ENCODE assay signal across 12 cellular contexts in the genomic region with DNA sequence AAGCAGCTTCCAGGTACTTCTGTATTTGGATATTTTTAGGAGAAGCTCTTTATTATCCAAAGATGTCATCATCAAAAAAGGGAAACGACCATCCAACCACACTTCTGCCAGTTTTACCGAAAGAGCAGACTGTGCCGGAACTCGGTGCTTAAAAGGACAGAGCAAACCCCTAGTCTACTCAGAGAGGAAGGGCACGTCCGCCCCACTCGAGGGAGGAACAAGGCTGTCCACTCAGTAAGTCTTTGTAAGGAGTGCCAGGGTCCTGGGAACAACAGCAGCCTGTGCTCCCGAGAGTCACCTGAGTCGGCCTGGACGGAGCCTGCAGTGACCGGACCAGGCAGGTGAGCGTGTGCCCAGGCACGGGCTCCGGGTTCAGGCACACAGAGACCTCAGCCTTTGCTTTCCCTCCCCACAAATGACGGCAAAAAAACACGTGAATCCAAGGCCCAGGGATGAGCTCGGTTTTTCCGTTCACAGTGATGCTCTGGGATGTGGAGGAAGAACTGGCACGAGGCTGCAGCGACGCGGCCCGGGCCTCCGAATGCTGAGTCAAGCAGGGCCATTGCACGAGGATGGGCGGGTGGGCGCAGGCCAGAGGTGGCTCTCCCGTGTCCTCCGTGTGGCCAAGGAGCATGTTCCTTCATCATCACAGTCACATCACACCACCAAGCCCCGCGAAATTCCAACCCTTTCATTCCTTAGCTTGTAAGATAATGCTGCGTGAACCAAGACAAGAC. TPM values are rescaled to one million over a fixed set of nuclear protein-coding genes. Genes with fewer than 3 reads are reported as not detected.
DNase-seq lines count a peak whose midpoint lies in the region; ATAC-seq, FAIRE-seq and TF ChIP-seq lines count a peak whose summit lies in the region.
"Had no signal": no experiment of that assay in that cellular context is flagged by ENCODE, and none has a peak within 500 bp of the region (broad histone marks: within the 10 kb centered on the region; RNA-seq: fewer than 3 reads in every experiment).

No MANE protein-coding gene starts in this region.

- in situ Hi-C loops in HepG2 (cut with HindIII; ENCODE audit: extremely low pct_ligation_motif_present, low pct_unique_long_range_greater_than_20kb): loop anchor here (5.0 kb wide), 1 partner anchor 167 kb away; no protein-coding TSS in a partner anchor

- H3K79me2 ChIP-seq in KMS-11 (ENCODE audit: insufficient read depth, low read depth): no peaks in the 10 kb centered on the region
- H3K79me2 ChIP-seq in HepG2 (ENCODE audit: insufficient read depth, low read length): no peaks in the 10 kb centered on the region
- no peaks in the 10 kb centered on the region for H3K79me2 ChIP-seq in SK-N-SH (ENCODE audit: insufficient read depth)

- intact Hi-C loops in activated B cell treated with CpG ODN at 0.5 μM for 24 hours (cut with micrococcal nuclease) (loop anchor here (1.0 to 10.0 kb wide), 4 partner anchors 17 to 300 kb away; partner anchors contain the start of genes DIDO1 and SLCO4A1), HepG2 (cut with micrococcal nuclease; ENCODE audit: unreplicated experiment) (loop anchor here (1.0 to 5.0 kb wide), 3 partner anchors 15 to 182 kb away; no protein-coding TSS in a partner anchor)

- TF ChIP-seq RAD21 in HepG2 (CRISPR knock-in tag; IDR thresholded peaks at IDR 0.05) (no peak), SK-N-SH (IDR thresholded peaks at IDR 0.05; ENCODE audit: low read length) (no peak)

- H3K9ac ChIP-seq in KMS-11 (no peak overlapping the region), HepG2 (ENCODE audit: insufficient read depth, low read depth, low read length) (peak overlapping the region; percentile 53), subcutaneous abdominal adipose tissue (ENCODE audit: low read length in 5 of 5) (peak overlapping the region in 1 of 5 donors; percentile 33), SK-N-SH (no peak overlapping the region)

- H2AFZ ChIP-seq in KMS-11 (ENCODE audit: low read depth) (peak overlapping the region; percentile 84), HepG2 (ENCODE audit: low read length) (no peak overlapping the region), SK-N-SH (ENCODE audit: low read depth) (no peak overlapping the region)

- POLR2A ChIA-PET in activated B cell treated with CpG ODN at 0.5 μM for 24 hours (lab: Charles Lee): interaction anchor here (0.6 to 11.0 kb wide), 6 partner anchors 12 to 1440 kb away, joined by 5 to 147 read pairs (median 38); partner anchors contain the start of genes MRGBP and SLCO4A1
- POLR2A ChIA-PET in HepG2 (lab: Yijun Ruan, JAX): interaction anchor here (1.4 to 3.0 kb wide), 11 partner anchors 11 to 238 kb away, joined by 3 to 37 read pairs (median 16); partner anchors contain the start of genes MRGBP, RPS21 and SLCO4A1
- POLR2A ChIA-PET in SK-N-SH (lab: Yijun Ruan, JAX): no interaction called here

- H3K36me3 ChIP-seq in KMS-11 (ENCODE audit: insufficient read depth) (no peaks in the 10 kb centered on the region), HepG2 (replicated peaks in 1 of 2; ENCODE audit: control insufficient read depth in 1 of 2, insufficient read depth in 2 of 2, low read length in 2 of 2) (no peaks in the 10 kb centered on the region), subcutaneous abdominal adipose tissue (ENCODE audit: control insufficient read depth in 5 of 5, insufficient read depth in 5 of 5, low read length in 5 of 5) (no peaks in the 10 kb centered on the region), SK-N-SH (replicated peaks in 1 of 2; ENCODE audit: control insufficient read depth in 1 of 2, insufficient read depth in 2 of 2, low read length in 1 of 2) (no peaks in the 10 kb centered on the region)

- H3K27ac ChIP-seq in KMS-11: no peak overlapping the region
- H3K27ac ChIP-seq in HepG2 (ENCODE audit: extremely low read length, insufficient read depth, low read length): peak overlapping the region; percentile 95
- peak overlapping the region; percentile 87 for H3K27ac ChIP-seq in subcutaneous abdominal adipose tissue (ENCODE audit: low read depth, low read length)
- no peak overlapping the region; a peak in 1 of 4 replicates for H3K27ac ChIP-seq in SK-N-SH (ENCODE audit: low read depth in 2 of 2, low read length in 1 of 2)

- FAIRE-seq in HepG2 (lab: Jason Lieb, UNC) (no peak), D721Med (lab: Jason Lieb, UNC) (no peak)
- FAIRE-seq: endometrium had no signal

- H3K9me3 ChIP-seq in HepG2 (ENCODE audit: low read length) (no peaks in the 10 kb centered on the region), subcutaneous abdominal adipose tissue (ENCODE audit: control insufficient read depth in 5 of 5, low read length in 5 of 5) (no peaks in the 10 kb centered on the region), SK-N-SH (no peaks in the 10 kb centered on the region)

- no peak overlapping the region for H3K4me3 ChIP-seq in KMS-11 (IDR thresholded peaks at IDR 0.05; ENCODE audit: insufficient read depth, low read depth, low read length)
- H3K4me3 ChIP-seq in HepG2 (replicated peaks in 1 of 3; ENCODE audit: insufficient read depth in 1 of 3, low read depth in 2 of 3, low read length in 3 of 3): peak overlapping the region in 1 of 3 experiments; percentile 65; a peak in 1 of 6 replicates
- H3K4me3 ChIP-seq in subcutaneous abdominal adipose tissue (ENCODE audit: low read depth in 1 of 5, low read length in 5 of 5): no peak overlapping the region
- no peak overlapping the region for H3K4me3 ChIP-seq in SK-N-SH (ENCODE audit: low read depth in 2 of 2, low read length in 1 of 2)

- H3K36me3 Mint-ChIP-seq in activated B cell treated with CpG ODN at 0.5 μM for 24 hours (ENCODE audit: low read depth): no peaks in the 10 kb centered on the region
- no peaks in the 10 kb centered on the region for H3K36me3 Mint-ChIP-seq in chondrocyte (ENCODE audit: low read depth)

- no peak for TF ChIP-seq EP300 in HepG2 (IDR thresholded peaks at IDR 0.05; ENCODE audit: low read depth in 2 of 2, low read length in 2 of 2)
- TF ChIP-seq EP300 in HepG2 (CRISPR knock-in tag; IDR thresholded peaks at IDR 0.05; ENCODE audit: borderline replicate concordance): no peak
- no peak for TF ChIP-seq EP300 in SK-N-SH (IDR thresholded peaks at IDR 0.05; ENCODE audit: borderline replicate concordance in 1 of 2, low read depth in 1 of 2, low read length in 1 of 2)

- no peaks in the 10 kb centered on the region for H3F3A ChIP-seq in SK-N-SH (replicated peaks; ENCODE audit: insufficient read depth)

- ATAC-seq in activated B cell treated with CpG ODN at 0.5 μM for 24 hours (ENCODE audit: low read depth) (no peak), HepG2 (no peak)

- no peaks in the 10 kb centered on the region for H3K9me2 ChIP-seq in SK-N-SH

- no peak for DNase-seq in activated B cell treated with CpG ODN at 0.5 μM for 24 hours
- DNase-seq in HepG2 (ENCODE audit: low spot score): no peak
- no peak for DNase-seq in hippocampal formation (lab: John Stamatoyannopoulos, UW)
- no peak for DNase-seq in D721Med (ENCODE audit: insufficient read length, low spot score)
- DNase-seq in SK-N-SH: no peak
- DNase-seq in chondrocyte (ENCODE audit: low spot score): no peak
- DNase-seq: stimulated activated CD4-positive, alpha-beta T cell treated with anti-CD3 and anti-CD28 coated beads, Interleukin-2, amount 100 ng/mL, for 24 hours; SW 1271 had no signal

- WGBS in HepG2 (ENCODE audit: low lambda C conversion rate): 73% methylated on average over 32 of the region's 32 CpGs
- 87% methylated on average over 17 of the region's 32 CpGs for WGBS in SK-N-SH (ENCODE audit: low lambda C conversion rate)

- no peak for TF ChIP-seq POLR2A in HepG2 (IDR thresholded peaks at IDR 0.05; ENCODE audit: insufficient read depth in 1 of 2, low read depth in 2 of 2, low read length in 2 of 2)

- peak overlapping the region; percentile 81; the same call in 1 of the 2 replicates for H3K4me2 ChIP-seq in KMS-11
- H3K4me2 ChIP-seq in HepG2 (ENCODE audit: low read depth, low read length): peak overlapping the region; percentile 90
- no peak overlapping the region for H3K4me2 ChIP-seq in SK-N-SH

- H3K27me3 Mint-ChIP-seq in activated B cell treated with CpG ODN at 0.5 μM for 24 hours (no peaks in the 10 kb centered on the region), chondrocyte (ENCODE audit: low read depth) (peaks cover 2% of the 10 kb centered on the region)

- no peak for TF ChIP-seq CTCF in KMS-11 (conservative IDR thresholded peaks at IDR 0.05; ENCODE audit: low read depth, low read length)
- TF ChIP-seq CTCF in activated B cell treated with CpG ODN at 0.5 μM for 24 hours (IDR thresholded peaks at IDR 0.05): no peak
- no peak for TF ChIP-seq CTCF in HepG2 (CRISPR knock-in tag; IDR thresholded peaks at IDR 0.05)
- no peak for TF ChIP-seq CTCF in D721Med (IDR thresholded peaks at IDR 0.05; ENCODE audit: insufficient read depth, missing control alignments)
- TF ChIP-seq CTCF in SK-N-SH (IDR thresholded peaks at IDR 0.05): no peak
- no peak for TF ChIP-seq CTCF in chondrocyte (IDR thresholded peaks at IDR 0.05)

- H4K20me1 ChIP-seq in KMS-11 (ENCODE audit: insufficient read depth) (no peaks in the 10 kb centered on the region), HepG2 (ENCODE audit: insufficient read depth, low read length) (no peaks in the 10 kb centered on the region), SK-N-SH (ENCODE audit: insufficient read depth) (no peaks in the 10 kb centered on the region)

- H3K4me1 ChIP-seq in KMS-11 (ENCODE audit: low read depth, poor library complexity, severe bottlenecking) (peaks cover 7% of the 10 kb centered on the region), HepG2 (ENCODE audit: insufficient read depth, low read length) (peaks cover 64% of the 10 kb centered on the region), subcutaneous abdominal adipose tissue (ENCODE audit: control insufficient read depth in 5 of 5, insufficient read depth in 5 of 5, low read length in 5 of 5) (peaks cover 9 to 45% (median 29%) of the 10 kb centered on the region in 5 donors), SK-N-SH (ENCODE audit: control insufficient read depth in 1 of 2, insufficient read depth in 2 of 2, low read depth in 1 of 2, low read length in 1 of 2) (peaks cover 9 to 36% of the 10 kb centered on the region in 2 experiments; a peak in 3 of 4 replicates)

- no TSS peak for BruUV-seq in HepG2 (replicated peaks; lab: Mats Ljungman, UMichigan)

- H3K4me1 Mint-ChIP-seq in activated B cell treated with CpG ODN at 0.5 μM for 24 hours (peaks cover 36% of the 10 kb centered on the region), chondrocyte (ENCODE audit: low read depth) (peaks cover 11% of the 10 kb centered on the region)

- H3K4me3 Mint-ChIP-seq in activated B cell treated with CpG ODN at 0.5 μM for 24 hours (peak overlapping the region; percentile 28), chondrocyte (ENCODE audit: unreplicated experiment) (no peak overlapping the region)

- H3K9me3 Mint-ChIP-seq in activated B cell treated with CpG ODN at 0.5 μM for 24 hours (no peaks in the 10 kb centered on the region), chondrocyte (ENCODE audit: low read depth) (no peaks in the 10 kb centered on the region)
- H3K9me3 Mint-ChIP-seq: activated T-helper 1 cell treated with anti-CD3 and anti-CD28 coated beads, Interleukin-12 subunit alpha, Interleukin-12 subunit beta, Interleukin-2, Interleukin-4 antibody, amounts not matched to agents 30 ng/mL and 10 ng/mL and 1 ng/mL, durations not matched to agents 14 hours and 24 hours and 36 hours had no signal

- CTCF ChIA-PET in activated B cell treated with CpG ODN at 0.5 μM for 24 hours (lab: Charles Lee): interaction anchor here (0.9 to 2.5 kb wide), 6 partner anchors 17 to 286 kb away, joined by 3 to 9 read pairs (median 6); partner anchors contain the start of gene SLCO4A1
- CTCF ChIA-PET in HepG2 (lab: Yijun Ruan, JAX; ENCODE audit: low intra/inter-chr PET ratio, low total read pairs): interaction anchor here (1.6 to 1.8 kb wide), 2 partner anchors 167 to 183 kb away, joined by 6 to 10 read pairs; no protein-coding TSS in a partner anchor
- CTCF ChIA-PET in SK-N-SH (lab: Yijun Ruan, JAX): interaction anchor here (0.6 to 4.3 kb wide), 6 partner anchors 8 to 1349 kb away, joined by 3 to 20 read pairs (median 10); no protein-coding TSS in a partner anchor

- H3K27me3 ChIP-seq in KMS-11 (ENCODE audit: insufficient read depth, low read depth) (peaks cover 27% of the 10 kb centered on the region), HepG2 (ENCODE audit: control insufficient read depth in 1 of 2, insufficient read depth in 2 of 2, low read length in 2 of 2) (peaks cover 0 to 14% of the 10 kb centered on the region in 2 experiments; a peak in 4 of 5 replicates), subcutaneous abdominal adipose tissue (ENCODE audit: control insufficient read depth in 5 of 5, insufficient read depth in 4 of 5, low read length in 5 of 5) (peaks cover 0 to 6% (median 3%) of the 10 kb centered on the region in 5 donors), SK-N-SH (ENCODE audit: insufficient read depth) (no peaks in the 10 kb centered on the region)

- peak overlapping the region; percentile 98 for H3K27ac Mint-ChIP-seq in activated B cell treated with CpG ODN at 0.5 μM for 24 hours
- no peak overlapping the region for H3K27ac Mint-ChIP-seq in chondrocyte (ENCODE audit: unreplicated experiment)
- H3K27ac Mint-ChIP-seq: activated T-helper 1 cell treated with anti-CD3 and anti-CD28 coated beads, Interleukin-12 subunit alpha, Interleukin-12 subunit beta, Interleukin-2, Interleukin-4 antibody, amounts not matched to agents 30 ng/mL and 10 ng/mL and 1 ng/mL, durations not matched to agents 14 hours and 24 hours and 36 hours had no signal

RNA-seq across cellular contexts. Expression of gene SLCO4A1, which starts 17.4 kb away (rescaled TPM):
- total RNA-seq in activated B cell treated with CpG ODN at 0.5 μM for 24 hours (27.8 and 38.9 TPM in 2 replicates), HepG2 (2016; rRNA removed; fragmentation: Illumina TruSeq; extraction: Trizol) (23.8 and 55.5 TPM in 2 replicates), chondrocyte (not detected in 3 replicates)
- 21.3 and 22.4 TPM in 2 replicates for total RNA-seq in HepG2 (2016; cell fraction: cytosol; rRNA removed; fragmentation: Illumina TruSeq; extraction: Trizol; ENCODE audit: low read depth)
- total RNA-seq in HepG2 (2016; cell fraction: insoluble cytoplasmic fraction; rRNA removed; fragmentation: Illumina TruSeq; extraction: Trizol): 20.7 and 58.6 TPM in 2 replicates
- total RNA-seq in HepG2 (2016; cell fraction: membrane; rRNA removed; fragmentation: Illumina TruSeq; extraction: Trizol): 31.3 and 32.0 TPM in 2 replicates
- 55.7 and 65.4 TPM in 2 replicates for total RNA-seq in HepG2 (2016; cell fraction: nucleus; rRNA removed; fragmentation: Illumina TruSeq; extraction: Trizol)
- polyA plus RNA-seq in HepG2 (2011; rRNA removed) (91.3 and 112 TPM in 2 replicates), SK-N-SH (2012; rRNA removed) (0.33 and 0.36 TPM in 2 replicates)
- 53.2 and 96.9 TPM in 2 replicates for polyA plus RNA-seq in HepG2 (2011; cell fraction: cytosol; rRNA removed)
- polyA plus RNA-seq in HepG2 (2011; cell fraction: nucleus; rRNA removed): 133 and 239 TPM in 2 replicates
- 48.1 and 97.6 TPM in 2 replicates for polyA plus RNA-seq in HepG2 (2012)
- 14.3 and 17.6 TPM in 2 replicates for polyA plus RNA-seq in HepG2 (2016; cell fraction: cytosol; fragmentation: Illumina TruSeq; extraction: Trizol; ENCODE audit: low read depth)
- polyA plus RNA-seq in HepG2 (2016; cell fraction: insoluble cytoplasmic fraction; fragmentation: Illumina TruSeq; extraction: Trizol; ENCODE audit: low read depth): 25.9 and 26.2 TPM in 2 replicates
- 21.9 and 22.4 TPM in 2 replicates for polyA plus RNA-seq in HepG2 (2016; cell fraction: membrane; fragmentation: Illumina TruSeq; extraction: Trizol; ENCODE audit: low read depth)
- 114 and 125 TPM in 2 replicates for polyA plus RNA-seq in HepG2 (2016; cell fraction: nucleus; fragmentation: Illumina TruSeq; extraction: Trizol; ENCODE audit: insufficient read depth, low read depth)
- 44.0 and 104 TPM in 2 replicates for polyA minus RNA-seq in HepG2 (2011; rRNA and poly(A)+ RNA removed; ENCODE audit: low replicate concordance)
- polyA minus RNA-seq in HepG2 (2011; cell fraction: cytosol; rRNA and poly(A)+ RNA removed): 27.7 and 39.2 TPM in 2 replicates
- polyA minus RNA-seq in HepG2 (2011; cell fraction: nucleus; rRNA and poly(A)+ RNA removed): 31.2 and 42.4 TPM in 2 replicates
- polyA plus RNA-seq in SK-N-SH (2012; cell fraction: cytosol; rRNA removed): 0.19 and 0.42 TPM in 2 replicates
- 0.55 and 0.91 TPM in 2 replicates for polyA plus RNA-seq in SK-N-SH (2012; cell fraction: nucleus; rRNA removed)

Comparison
In these comparisons a context has a peak if more than half of its experiments do, and no peak if none do; other contexts are left out.
1. H3K27ac ChIP-seq: peak in HepG2 (single experiment) and subcutaneous abdominal adipose tissue (single experiment); none in KMS-11 (single experiment) and SK-N-SH (0 of 2).
2. RNA of gene SLCO4A1, which starts 17.4 kb away (total RNA-seq): 20.7 to 65.4 TPM in HepG2 and 27.8 to 38.9 TPM in activated B cell treated with CpG ODN at 0.5 μM for 24 hours; not detected in chondrocyte; every median in the first group is over 10 times any median in the second.